Comparison of ENCODE assay signal across 8 cellular contexts in genomic region chr1:204162498-204163074, GRCh38. TPM values are rescaled to one million over a fixed set of nuclear protein-coding genes. Genes with fewer than 3 reads are reported as not detected.
DNase-seq lines count a peak whose midpoint lies in the region; ATAC-seq and TF ChIP-seq lines count a peak whose summit lies in the region.

No MANE protein-coding gene starts in this region.

- H4K20me1 ChIP-seq in neural progenitor cell (ENCODE audit: low read depth), result no peaks in the 10 kb centered on the region

- peaks cover 7% of the 10 kb centered on the region for H3K27me3 Mint-ChIP-seq in neural progenitor cell (ENCODE audit: insufficient read depth, low read depth)

- no peak for TF ChIP-seq POLR2A in stomach (IDR thresholded peaks at IDR 0.05)

- ATAC-seq in GM18870 (IDR thresholded peaks at IDR 0.05; ENCODE audit: unreplicated experiment), result no peak

- H3K9me3 Mint-ChIP-seq in neural progenitor cell, result no peaks in the 10 kb centered on the region

- H3K4me1 ChIP-seq in neural progenitor cell (no peaks in the 10 kb centered on the region), stomach (peaks cover 6 to 9% (median 7%) of the 10 kb centered on the region in 4 donors)

- H3K36me3 Mint-ChIP-seq in neural progenitor cell, result no peaks in the 10 kb centered on the region

- peaks cover 3% of the 10 kb centered on the region for H3K4me1 Mint-ChIP-seq in neural progenitor cell

- intact Hi-C loops in stomach (cut with DNase I; ENCODE audit: low total_unique reads), result loop anchor here (5.0 kb wide), 1 partner anchor 200 kb away; no protein-coding TSS in a partner anchor

- peak; percentile 72 for DNase-seq in MG63
- peak; percentile 69 for DNase-seq in RKO (ENCODE audit: low spot score)
- DNase-seq in activated T-helper 1 cell treated with Interleukin-2 at 50 U/mL for 16 hours (ENCODE audit: low read depth), result peak; percentile 59
- peak; percentile 68 for DNase-seq in fibroblast of pulmonary artery (ENCODE audit: low read depth)
- peak; percentile 81 for DNase-seq in neural progenitor cell (ENCODE audit: low spot score)
- DNase-seq in stomach, result peak; percentile 88

- H3K9me3 ChIP-seq in MG63, result peaks cover 8% of the 10 kb centered on the region; the same call in 1 of the 2 replicates
- no peaks in the 10 kb centered on the region for H3K9me3 ChIP-seq in neural progenitor cell (ENCODE audit: low read depth)
- no peaks in the 10 kb centered on the region for H3K9me3 ChIP-seq in stomach

- H3K27me3 ChIP-seq in MG63 (no peaks in the 10 kb centered on the region), neural progenitor cell (no peaks in the 10 kb centered on the region), stomach (peaks cover 0 to 21% (median 0%) of the 10 kb centered on the region in 3 donors)

- H3K36me3 ChIP-seq in MG63 (no peaks in the 10 kb centered on the region), neural progenitor cell (no peaks in the 10 kb centered on the region), stomach (no peaks in the 10 kb centered on the region)

- no peaks in the 10 kb centered on the region for H3K79me2 ChIP-seq in neural progenitor cell (ENCODE audit: low read depth)

- TF ChIP-seq CTCF in GM12875 (IDR thresholded peaks at IDR 0.05; ENCODE audit: borderline replicate concordance, insufficient read depth, low read depth, low read length) (peak; percentile 99), fibroblast of pulmonary artery (IDR thresholded peaks at IDR 0.05; ENCODE audit: low read length, missing control alignments) (peak; percentile 98), neural progenitor cell (IDR thresholded peaks at IDR 0.05) (peak; percentile 98), stomach (IDR thresholded peaks at IDR 0.05) (peak in 6 of 7 experiments; percentile 51 to 99 (median 98))

- no peak overlapping the region for H3K9ac ChIP-seq in neural progenitor cell

- WGBS in stomach, 5 donors, result 12 to 17% (median 13%) methylated on average over 6 to 7 of the region's 7 CpGs

- no peak for TF ChIP-seq EP300 in stomach (IDR thresholded peaks at IDR 0.05)

- no peaks in the 10 kb centered on the region for H3F3A ChIP-seq in neural progenitor cell (ENCODE audit: low read depth)

- H3K27ac ChIP-seq in neural progenitor cell (no peak overlapping the region), stomach (no peak overlapping the region)

- H3K4me3 ChIP-seq in GM12875 (ENCODE audit: low read depth, low read length) (no peak overlapping the region), MG63 (no peak overlapping the region), fibroblast of pulmonary artery (replicated peaks; ENCODE audit: low read depth, low read length) (no peak overlapping the region), neural progenitor cell (no peak overlapping the region), stomach (no peak overlapping the region)

- H2AFZ ChIP-seq in neural progenitor cell (replicated peaks), result no peak overlapping the region

- H3K4me3 Mint-ChIP-seq in neural progenitor cell, result peak overlapping the region; percentile 11

- no peak overlapping the region for H3K27ac Mint-ChIP-seq in neural progenitor cell

- no peak overlapping the region for H3K4me2 ChIP-seq in neural progenitor cell

RNA-seq across cellular contexts. Expression of gene REN, which starts 3.6 kb away (rescaled TPM):
- not detected in 2 replicates for total RNA-seq in MG63 (2014; rRNA removed; shearing (Covaris generic); ENCODE audit: low replicate concordance)
- total RNA-seq in neural progenitor cell (ENCODE audit: low replicate concordance) (not detected in 2 replicates), stomach (not detected)
- under 1 TPM in 1 of 3 donors, not detected in 2; 0.08 TPM for polyA plus RNA-seq in stomach

RNA-seq across cellular contexts. Expression of gene ETNK2, which starts 10.7 kb away (rescaled TPM):
- 11.1 and 11.2 TPM in 2 replicates for total RNA-seq in MG63 (2014; rRNA removed; shearing (Covaris generic); ENCODE audit: low replicate concordance)
- total RNA-seq in neural progenitor cell (ENCODE audit: low replicate concordance), result 5.3 and 17.6 TPM in 2 replicates
- total RNA-seq in stomach, result 10 to 100 TPM in 1 of 5 donors, 1 to 10 TPM in 3, under 1 TPM in 1; 0.45 to 12.2 (median 6.6) TPM
- 1 to 10 TPM; 3.8 to 8.1 (median 7.8) TPM for polyA plus RNA-seq in stomach

RNA-seq across cellular contexts. Expression of gene KISS1, which starts 33.7 kb away (rescaled TPM):
- total RNA-seq in MG63 (2014; rRNA removed; shearing (Covaris generic); ENCODE audit: low replicate concordance), result not detected in 2 replicates
- total RNA-seq in neural progenitor cell (ENCODE audit: low replicate concordance), result not detected in 2 replicates
- total RNA-seq in stomach, result 1 to 10 TPM in 1 of 5 donors, not detected in 4; 1.1 TPM
- polyA plus RNA-seq in stomach, result 1 to 10 TPM in 2 of 3 donors, not detected in 1; 1.6 to 8.3 TPM

RNA-seq across cellular contexts. Expression of gene GOLT1A, which starts 51.2 kb away (rescaled TPM):
- total RNA-seq in MG63 (2014; rRNA removed; shearing (Covaris generic); ENCODE audit: low replicate concordance), result not detected in 2 replicates
- 1.2 TPM in 1 of 2 replicates, not detected in the other for total RNA-seq in neural progenitor cell (ENCODE audit: low replicate concordance)
- 1 to 10 TPM in 3 of 5 donors, not detected in 2; 1.8 to 7.1 (median 5.9) TPM for total RNA-seq in stomach
- 10 to 100 TPM in 1 of 3 donors, 1 to 10 TPM in 2; 6.6 to 16.6 (median 7.6) TPM for polyA plus RNA-seq in stomach
